In the genomic region with DNA sequence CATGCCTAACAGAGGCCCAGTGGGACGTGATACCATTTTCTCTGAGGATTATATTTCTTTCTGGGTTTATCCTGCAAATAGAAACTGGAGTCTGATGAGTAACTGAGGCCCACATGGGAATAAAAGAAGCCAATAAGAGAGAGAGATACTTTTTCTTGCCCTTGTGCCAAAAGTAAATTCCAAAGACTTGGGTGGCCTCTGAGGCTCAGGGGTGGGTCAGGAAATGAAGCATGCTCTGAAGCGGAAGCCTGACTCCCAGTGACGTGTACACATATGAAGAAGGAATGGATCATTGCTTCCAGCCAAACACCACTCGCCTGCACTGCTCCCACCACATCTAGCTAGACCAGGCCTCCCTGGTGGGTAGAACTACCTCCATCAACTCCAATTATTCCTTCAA, we compare ENCODE assay signal across 12 cellular contexts.
DNase-seq lines count a peak whose midpoint lies in the region; ATAC-seq and TF ChIP-seq lines count a peak whose summit lies in the region.
"Had no signal": no experiment of that assay in that cellular context is flagged by ENCODE, and none has a peak within 500 bp of the region (broad histone marks: within the 10 kb centered on the region; RNA-seq: fewer than 3 reads in every experiment).

No MANE protein-coding gene starts in this region.

- DNase-seq in AG08395 (ENCODE audit: low spot score): peak; percentile 85
- peak; percentile 96 for DNase-seq in NCI-H226
- DNase-seq in epithelial cell of esophagus (ENCODE audit: low read depth): peak; percentile 95
- peak; percentile 16 for DNase-seq in mucosa of gallbladder (ENCODE audit: low spot score)
- DNase-seq in nephron progenitor cell: no peak
- DNase-seq in T-helper 17 cell: no peak
- DNase-seq in activated CD4-positive, alpha-beta T cell treated with anti-CD3 and anti-CD28 coated beads, Interleukin-2, amount 10 ng/mL, durations not matched to agents 7 days and 5 days: no peak
- DNase-seq in ovary: no peak
- DNase-seq: CD4-positive, alpha-beta T cell; central memory CD4-positive, alpha-beta T cell; NCI-H526 treated with DMSO at 0.1 percent for 48 hours; occipital lobe had no signal

- TF ChIP-seq POLR2A in ovary (IDR thresholded peaks at IDR 0.05): no peak

- intact Hi-C loops in ovary (cut with DNase I): loop anchor here in 1 of 4 donors (10.0 kb wide), 1 partner anchor 1297 kb away; no protein-coding TSS in a partner anchor

- no peaks in the 10 kb centered on the region for H3K36me3 ChIP-seq in ovary

- no peaks in the 10 kb centered on the region for H3K4me1 ChIP-seq in ovary (ENCODE audit: insufficient read depth)

- no peak for TF ChIP-seq EP300 in ovary (IDR thresholded peaks at IDR 0.05)

- no peak overlapping the region for H3K27ac ChIP-seq in ovary

- WGBS in ovary, 3 donors: 22 to 29% (median 28%) methylated on average over 4 of the region's 4 CpGs

- H3K27ac Mint-ChIP-seq in nephron progenitor cell (no peak overlapping the region), T-helper 17 cell (no peak overlapping the region)
- H3K27ac Mint-ChIP-seq in activated CD4-positive, alpha-beta T cell treated with anti-CD3 and anti-CD28 coated beads, Interleukin-2, amount 10 ng/mL, durations not matched to agents 7 days and 5 days: no peak overlapping the region
- H3K27ac Mint-ChIP-seq: CD4-positive, alpha-beta T cell had no signal

- no peak overlapping the region for H3K4me3 ChIP-seq in epithelial cell of esophagus (ENCODE audit: low read length)
- no peak overlapping the region for H3K4me3 ChIP-seq in ovary

- TF ChIP-seq CTCF in epithelial cell of esophagus (IDR thresholded peaks at IDR 0.05; ENCODE audit: insufficient read depth, low read depth, low read length, missing control alignments) (no peak), nephron progenitor cell (IDR thresholded peaks at IDR 0.05) (no peak), ovary (IDR thresholded peaks at IDR 0.05) (no peak)

- H3K27me3 Mint-ChIP-seq in nephron progenitor cell (ENCODE audit: low read depth, poor library complexity) (peaks cover 4% of the 10 kb centered on the region), T-helper 17 cell (peaks cover 19% of the 10 kb centered on the region)
- H3K27me3 Mint-ChIP-seq in activated CD4-positive, alpha-beta T cell treated with anti-CD3 and anti-CD28 coated beads, Interleukin-2, amount 10 ng/mL, durations not matched to agents 7 days and 5 days: peaks cover 6% of the 10 kb centered on the region

- H3K27me3 ChIP-seq in ovary: no peaks in the 10 kb centered on the region

- POLR2A ChIA-PET in activated CD4-positive, alpha-beta T cell treated with anti-CD3 and anti-CD28 coated beads, Interleukin-2, amount 10 ng/mL, durations not matched to agents 7 days and 5 days (lab: Charles Lee): no interaction called here

- H3K4me3 Mint-ChIP-seq in nephron progenitor cell: no peak overlapping the region
- no peak overlapping the region for H3K4me3 Mint-ChIP-seq in T-helper 17 cell
- H3K4me3 Mint-ChIP-seq in activated CD4-positive, alpha-beta T cell treated with anti-CD3 and anti-CD28 coated beads, Interleukin-2, amount 10 ng/mL, durations not matched to agents 7 days and 5 days: no peak overlapping the region
- H3K4me3 Mint-ChIP-seq: CD4-positive, alpha-beta T cell had no signal

- no peaks in the 10 kb centered on the region for H3K36me3 Mint-ChIP-seq in nephron progenitor cell (ENCODE audit: low read depth)
- no peaks in the 10 kb centered on the region for H3K36me3 Mint-ChIP-seq in T-helper 17 cell (ENCODE audit: low read depth)
- H3K36me3 Mint-ChIP-seq in activated CD4-positive, alpha-beta T cell treated with anti-CD3 and anti-CD28 coated beads, Interleukin-2, amount 10 ng/mL, durations not matched to agents 7 days and 5 days (ENCODE audit: low read depth): no peaks in the 10 kb centered on the region

- CTCF ChIA-PET in activated CD4-positive, alpha-beta T cell treated with anti-CD3 and anti-CD28 coated beads, Interleukin-2, amount 10 ng/mL, durations not matched to agents 7 days and 5 days (lab: Charles Lee): no interaction called here

- no peaks in the 10 kb centered on the region for H3K9me3 Mint-ChIP-seq in nephron progenitor cell
- no peaks in the 10 kb centered on the region for H3K9me3 Mint-ChIP-seq in activated CD4-positive, alpha-beta T cell treated with anti-CD3 and anti-CD28 coated beads, Interleukin-2, amount 10 ng/mL, durations not matched to agents 7 days and 5 days
- H3K9me3 Mint-ChIP-seq: CD4-positive, alpha-beta T cell had no signal

- no peak for ATAC-seq in T-helper 17 cell

- H3K4me1 Mint-ChIP-seq in nephron progenitor cell (peaks cover 14% of the 10 kb centered on the region), T-helper 17 cell (peaks cover 9% of the 10 kb centered on the region)
- no peaks in the 10 kb centered on the region for H3K4me1 Mint-ChIP-seq in activated CD4-positive, alpha-beta T cell treated with anti-CD3 and anti-CD28 coated beads, Interleukin-2, amount 10 ng/mL, durations not matched to agents 7 days and 5 days

- H3K9me3 ChIP-seq in T-helper 17 cell (ENCODE audit: control insufficient read depth, low read length, poor library complexity, severe bottlenecking): no peaks in the 10 kb centered on the region
- H3K9me3 ChIP-seq in ovary: no peaks in the 10 kb centered on the region

Comparison
In these comparisons a context has a peak if more than half of its experiments do, and no peak if none do; other contexts are left out.
1. DNase-seq: peak in AG08395 (single experiment), NCI-H226 (single experiment), epithelial cell of esophagus (single experiment) and mucosa of gallbladder (single experiment); none in nephron progenitor cell (single experiment), T-helper 17 cell (0 of 3), activated CD4-positive, alpha-beta T cell treated with anti-CD3 and anti-CD28 coated beads, Interleukin-2, amount 10 ng/mL, durations not matched to agents 7 days and 5 days (single experiment) and ovary (0 of 5).